ENCODE assay signal across 1 cellular context in genomic region chr16:4486126-4486893, GRCh38.
TF ChIP-seq lines count a peak whose summit lies in the region.

No MANE protein-coding gene starts in this region.

TF ChIP-seq in HepG2, 621 proteins besides CTCF, POLR2A, EP300 and RAD21:
- TF ChIP-seq ESRRA (CRISPR knock-in tag; IDR thresholded peaks at IDR 0.05; ENCODE audit: low read depth) (0 out of 2 replicates have a peak, but pooled peaks have one; percentile 35), MTA3 (CRISPR knock-in tag; IDR thresholded peaks at IDR 0.05) (no peak), ATRX (CRISPR knock-in tag; IDR thresholded peaks at IDR 0.05; ENCODE audit: borderline replicate concordance) (no peak), ATF7-NPFF (CRISPR knock-in tag; IDR thresholded peaks at IDR 0.05; ENCODE audit: low read depth) (no peak), SSRP1 (CRISPR knock-in tag; IDR thresholded peaks at IDR 0.05) (no peak)
